ENCODE assay signal across 1 cellular context in the genomic region with DNA sequence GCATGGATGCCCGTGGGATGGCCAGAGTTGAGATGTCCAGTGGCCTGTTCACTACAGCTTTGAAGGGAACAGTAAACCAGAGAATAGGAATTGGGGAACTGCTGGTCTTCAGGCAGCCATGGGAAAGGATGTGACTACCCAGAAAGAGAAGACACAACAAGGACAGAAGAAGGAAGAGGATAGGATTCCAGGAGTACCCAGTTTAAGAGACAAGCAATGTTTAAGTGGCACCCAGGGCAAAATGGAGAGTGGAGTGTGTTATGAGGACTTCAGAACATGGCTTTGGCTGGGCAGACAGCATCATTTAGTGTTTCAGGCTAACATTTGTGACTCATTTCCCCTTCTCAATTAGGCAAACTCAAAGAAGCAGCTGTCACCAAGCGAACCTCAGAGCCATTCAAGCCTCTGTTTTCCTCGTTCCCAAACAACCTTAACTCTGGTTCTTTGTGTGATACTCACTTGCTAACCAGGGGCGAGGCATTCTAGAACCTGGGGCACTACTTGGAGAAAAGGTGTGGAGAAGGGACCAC.
TF ChIP-seq lines count a peak whose summit lies in the region.

No MANE protein-coding gene starts in this region.

TF ChIP-seq in K562, 482 proteins besides CTCF, POLR2A, EP300 and RAD21 (continued from another document):
- TF ChIP-seq, protein P1, sequence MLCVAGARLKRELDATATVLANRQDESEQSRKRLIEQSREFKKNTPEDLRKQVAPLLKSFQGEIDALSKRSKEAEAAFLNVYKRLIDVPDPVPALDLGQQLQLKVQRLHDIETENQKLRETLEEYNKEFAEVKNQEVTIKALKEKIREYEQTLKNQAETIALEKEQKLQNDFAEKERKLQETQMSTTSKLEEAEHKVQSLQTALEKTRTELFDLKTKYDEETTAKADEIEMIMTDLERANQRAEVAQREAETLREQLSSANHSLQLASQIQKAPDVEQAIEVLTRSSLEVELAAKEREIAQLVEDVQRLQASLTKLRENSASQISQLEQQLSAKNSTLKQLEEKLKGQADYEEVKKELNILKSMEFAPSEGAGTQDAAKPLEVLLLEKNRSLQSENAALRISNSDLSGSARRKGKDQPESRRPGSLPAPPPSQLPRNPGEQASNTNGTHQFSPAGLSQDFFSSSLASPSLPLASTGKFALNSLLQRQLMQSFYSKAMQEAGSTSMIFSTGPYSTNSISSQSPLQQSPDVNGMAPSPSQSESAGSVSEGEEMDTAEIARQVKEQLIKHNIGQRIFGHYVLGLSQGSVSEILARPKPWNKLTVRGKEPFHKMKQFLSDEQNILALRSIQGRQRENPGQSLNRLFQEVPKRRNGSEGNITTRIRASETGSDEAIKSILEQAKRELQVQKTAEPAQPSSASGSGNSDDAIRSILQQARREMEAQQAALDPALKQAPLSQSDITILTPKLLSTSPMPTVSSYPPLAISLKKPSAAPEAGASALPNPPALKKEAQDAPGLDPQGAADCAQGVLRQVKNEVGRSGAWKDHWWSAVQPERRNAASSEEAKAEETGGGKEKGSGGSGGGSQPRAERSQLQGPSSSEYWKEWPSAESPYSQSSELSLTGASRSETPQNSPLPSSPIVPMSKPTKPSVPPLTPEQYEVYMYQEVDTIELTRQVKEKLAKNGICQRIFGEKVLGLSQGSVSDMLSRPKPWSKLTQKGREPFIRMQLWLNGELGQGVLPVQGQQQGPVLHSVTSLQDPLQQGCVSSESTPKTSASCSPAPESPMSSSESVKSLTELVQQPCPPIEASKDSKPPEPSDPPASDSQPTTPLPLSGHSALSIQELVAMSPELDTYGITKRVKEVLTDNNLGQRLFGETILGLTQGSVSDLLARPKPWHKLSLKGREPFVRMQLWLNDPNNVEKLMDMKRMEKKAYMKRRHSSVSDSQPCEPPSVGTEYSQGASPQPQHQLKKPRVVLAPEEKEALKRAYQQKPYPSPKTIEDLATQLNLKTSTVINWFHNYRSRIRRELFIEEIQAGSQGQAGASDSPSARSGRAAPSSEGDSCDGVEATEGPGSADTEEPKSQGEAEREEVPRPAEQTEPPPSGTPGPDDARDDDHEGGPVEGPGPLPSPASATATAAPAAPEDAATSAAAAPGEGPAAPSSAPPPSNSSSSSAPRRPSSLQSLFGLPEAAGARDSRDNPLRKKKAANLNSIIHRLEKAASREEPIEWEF (CRISPR knock-in tag; IDR thresholded peaks at IDR 0.05): no peak
- TF ChIP-seq ZNF277 (CRISPR knock-in tag; IDR thresholded peaks at IDR 0.05; ENCODE audit: borderline replicate concordance) (no peak), ZNF511 (CRISPR knock-in tag; IDR thresholded peaks at IDR 0.05) (no peak), KLF13 (tag; IDR thresholded peaks at IDR 0.05; ENCODE audit: borderline replicate concordance, low read depth) (no peak), ELK1 (CRISPR knock-in tag; IDR thresholded peaks at IDR 0.05) (no peak)
- TF ChIP-seq, protein P2, sequence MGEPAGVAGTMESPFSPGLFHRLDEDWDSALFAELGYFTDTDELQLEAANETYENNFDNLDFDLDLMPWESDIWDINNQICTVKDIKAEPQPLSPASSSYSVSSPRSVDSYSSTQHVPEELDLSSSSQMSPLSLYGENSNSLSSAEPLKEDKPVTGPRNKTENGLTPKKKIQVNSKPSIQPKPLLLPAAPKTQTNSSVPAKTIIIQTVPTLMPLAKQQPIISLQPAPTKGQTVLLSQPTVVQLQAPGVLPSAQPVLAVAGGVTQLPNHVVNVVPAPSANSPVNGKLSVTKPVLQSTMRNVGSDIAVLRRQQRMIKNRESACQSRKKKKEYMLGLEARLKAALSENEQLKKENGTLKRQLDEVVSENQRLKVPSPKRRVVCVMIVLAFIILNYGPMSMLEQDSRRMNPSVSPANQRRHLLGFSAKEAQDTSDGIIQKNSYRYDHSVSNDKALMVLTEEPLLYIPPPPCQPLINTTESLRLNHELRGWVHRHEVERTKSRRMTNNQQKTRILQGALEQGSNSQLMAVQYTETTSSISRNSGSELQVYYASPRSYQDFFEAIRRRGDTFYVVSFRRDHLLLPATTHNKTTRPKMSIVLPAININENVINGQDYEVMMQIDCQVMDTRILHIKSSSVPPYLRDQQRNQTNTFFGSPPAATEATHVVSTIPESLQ (CRISPR knock-in tag; IDR thresholded peaks at IDR 0.05): no peak
- TF ChIP-seq, protein P3, sequence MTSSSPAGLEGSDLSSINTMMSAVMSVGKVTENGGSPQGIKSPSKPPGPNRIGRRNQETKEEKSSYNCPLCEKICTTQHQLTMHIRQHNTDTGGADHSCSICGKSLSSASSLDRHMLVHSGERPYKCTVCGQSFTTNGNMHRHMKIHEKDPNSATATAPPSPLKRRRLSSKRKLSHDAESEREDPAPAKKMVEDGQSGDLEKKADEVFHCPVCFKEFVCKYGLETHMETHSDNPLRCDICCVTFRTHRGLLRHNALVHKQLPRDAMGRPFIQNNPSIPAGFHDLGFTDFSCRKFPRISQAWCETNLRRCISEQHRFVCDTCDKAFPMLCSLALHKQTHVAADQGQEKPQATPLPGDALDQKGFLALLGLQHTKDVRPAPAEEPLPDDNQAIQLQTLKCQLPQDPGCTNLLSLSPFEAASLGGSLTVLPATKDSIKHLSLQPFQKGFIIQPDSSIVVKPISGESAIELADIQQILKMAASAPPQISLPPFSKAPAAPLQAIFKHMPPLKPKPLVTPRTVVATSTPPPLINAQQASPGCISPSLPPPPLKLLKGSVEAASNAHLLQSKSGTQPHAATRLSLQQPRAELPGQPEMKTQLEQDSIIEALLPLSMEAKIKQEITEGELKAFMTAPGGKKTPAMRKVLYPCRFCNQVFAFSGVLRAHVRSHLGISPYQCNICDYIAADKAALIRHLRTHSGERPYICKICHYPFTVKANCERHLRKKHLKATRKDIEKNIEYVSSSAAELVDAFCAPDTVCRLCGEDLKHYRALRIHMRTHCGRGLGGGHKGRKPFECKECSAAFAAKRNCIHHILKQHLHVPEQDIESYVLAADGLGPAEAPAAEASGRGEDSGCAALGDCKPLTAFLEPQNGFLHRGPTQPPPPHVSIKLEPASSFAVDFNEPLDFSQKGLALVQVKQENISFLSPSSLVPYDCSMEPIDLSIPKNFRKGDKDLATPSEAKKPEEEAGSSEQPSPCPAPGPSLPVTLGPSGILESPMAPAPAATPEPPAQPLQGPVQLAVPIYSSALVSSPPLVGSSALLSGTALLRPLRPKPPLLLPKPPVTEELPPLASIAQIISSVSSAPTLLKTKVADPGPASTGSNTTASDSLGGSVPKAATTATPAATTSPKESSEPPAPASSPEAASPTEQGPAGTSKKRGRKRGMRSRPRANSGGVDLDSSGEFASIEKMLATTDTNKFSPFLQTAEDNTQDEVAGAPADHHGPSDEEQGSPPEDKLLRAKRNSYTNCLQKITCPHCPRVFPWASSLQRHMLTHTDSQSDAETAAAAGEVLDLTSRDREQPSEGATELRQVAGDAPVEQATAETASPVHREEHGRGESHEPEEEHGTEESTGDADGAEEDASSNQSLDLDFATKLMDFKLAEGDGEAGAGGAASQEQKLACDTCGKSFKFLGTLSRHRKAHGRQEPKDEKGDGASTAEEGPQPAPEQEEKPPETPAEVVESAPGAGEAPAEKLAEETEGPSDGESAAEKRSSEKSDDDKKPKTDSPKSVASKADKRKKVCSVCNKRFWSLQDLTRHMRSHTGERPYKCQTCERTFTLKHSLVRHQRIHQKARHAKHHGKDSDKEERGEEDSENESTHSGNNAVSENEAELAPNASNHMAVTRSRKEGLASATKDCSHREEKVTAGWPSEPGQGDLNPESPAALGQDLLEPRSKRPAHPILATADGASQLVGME (CRISPR knock-in tag; IDR thresholded peaks at IDR 0.05): no peak
